ENCODE assay signal across 8 cellular contexts in the genomic region with DNA sequence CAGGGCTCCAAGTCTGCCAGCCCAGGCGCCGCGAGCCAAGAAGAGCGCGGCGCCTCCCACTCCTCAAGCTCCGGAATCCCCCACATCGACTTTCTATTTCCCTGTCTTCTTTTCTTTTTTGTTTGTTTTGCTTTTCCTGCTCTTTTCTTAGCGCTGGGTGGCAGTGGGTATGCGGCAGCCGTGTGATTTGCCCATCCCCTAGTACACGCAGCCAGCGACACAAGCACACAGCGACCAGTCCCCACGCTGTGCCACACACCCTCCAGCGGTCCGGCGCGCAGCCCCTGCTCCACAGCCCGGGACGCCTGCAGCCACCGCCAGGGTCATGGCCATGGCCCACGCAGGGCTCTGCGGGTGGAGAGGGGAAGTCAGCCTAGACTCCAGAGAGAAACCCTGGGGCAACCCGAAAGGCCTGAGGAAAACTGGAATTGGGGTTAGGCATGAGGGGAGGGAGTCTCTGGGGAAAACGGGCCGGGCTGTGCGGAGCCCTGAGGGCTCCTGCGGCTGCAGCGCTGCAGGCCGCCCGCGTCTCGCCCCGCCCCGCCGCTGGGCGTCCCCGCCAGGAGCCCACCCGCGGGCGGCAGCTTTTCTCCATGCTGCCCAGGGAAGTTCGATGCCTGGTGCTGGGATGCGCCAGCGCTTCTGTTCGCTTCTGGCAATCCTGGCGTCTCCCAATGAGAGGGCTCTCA. TPM values are rescaled to one million over a fixed set of nuclear protein-coding genes. Genes with fewer than 3 reads are reported as not detected.
DNase-seq lines count a peak whose midpoint lies in the region; ATAC-seq and TF ChIP-seq lines count a peak whose summit lies in the region.

No MANE protein-coding gene starts in this region.

- peak overlapping the region; percentile 90 for H3K4me3 ChIP-seq in SK-N-MC
- H3K4me3 ChIP-seq in neuronal stem cell (ENCODE audit: low read length in 2 of 2) = peak overlapping the region in 1 of 2 donors; percentile 74

- no peaks in the 10 kb centered on the region for H3K9me3 Mint-ChIP-seq in activated T-cell treated with anti-CD3 and anti-CD28 coated beads, Interleukin-2, amount 50 U/mL, for 24 hours
- H3K9me3 Mint-ChIP-seq in CD14-positive monocyte = peaks cover 0 to 5% (median 0%) of the 10 kb centered on the region in 7 donors

- peaks cover 1% of the 10 kb centered on the region for H3K4me1 Mint-ChIP-seq in activated T-cell treated with anti-CD3 and anti-CD28 coated beads, Interleukin-2, amount 50 U/mL, for 24 hours (ENCODE audit: low read depth)
- H3K4me1 Mint-ChIP-seq in CD14-positive monocyte = no peaks in the 10 kb centered on the region

- H3K4me2 ChIP-seq in neuronal stem cell (ENCODE audit: insufficient read depth, low read length, poor library complexity, severe bottlenecking) = peak overlapping the region; percentile 55

- H3K14ac ChIP-seq in neuronal stem cell (ENCODE audit: low read length) = no peak overlapping the region

- H4K8ac ChIP-seq in neuronal stem cell (ENCODE audit: low read depth, low read length) = no peak overlapping the region

- H3K23ac ChIP-seq in neuronal stem cell (ENCODE audit: low read depth, low read length, poor library complexity) = no peak overlapping the region

- no peak overlapping the region for H2BK120ac ChIP-seq in neuronal stem cell (ENCODE audit: low read depth, low read length)

- no peak overlapping the region for H3K27ac Mint-ChIP-seq in activated T-cell treated with anti-CD3 and anti-CD28 coated beads, Interleukin-2, amount 50 U/mL, for 24 hours
- H3K27ac Mint-ChIP-seq in CD14-positive monocyte = no peak overlapping the region

- no peak overlapping the region for H4K91ac ChIP-seq in neuronal stem cell (ENCODE audit: low read depth, low read length, poor library complexity)

- H2AFZ ChIP-seq in neuronal stem cell (ENCODE audit: low read length) = peak overlapping the region; percentile 54

- intact Hi-C loops in Right ventricle myocardium superior (cut with DNase I) (loop anchor here (10.0 kb wide), 2 partner anchors 134 to 214 kb away; no protein-coding TSS in a partner anchor), CD14-positive monocyte (cut with micrococcal nuclease) (no loop called here)

- H2BK15ac ChIP-seq in neuronal stem cell (ENCODE audit: low read length) = no peak overlapping the region

- H2BK12ac ChIP-seq in neuronal stem cell (ENCODE audit: low read length) = no peak overlapping the region

- H3K18ac ChIP-seq in neuronal stem cell (ENCODE audit: low read length) = no peak overlapping the region

- H3K27me3 ChIP-seq in neuronal stem cell (ENCODE audit: control insufficient read depth in 3 of 3, insufficient read depth in 3 of 3, low read depth in 1 of 3, low read length in 3 of 3) = peaks cover 21 to 75% (median 46%) of the 10 kb centered on the region in 3 experiments

- H3K4me3 Mint-ChIP-seq in activated T-cell treated with anti-CD3 and anti-CD28 coated beads, Interleukin-2, amount 50 U/mL, for 24 hours = no peak overlapping the region
- H3K4me3 Mint-ChIP-seq in CD14-positive monocyte = peak overlapping the region in 1 of 2 donors; percentile 78

- no peak overlapping the region for H3K27ac ChIP-seq in SK-N-MC
- H3K27ac ChIP-seq in neuronal stem cell (replicated peaks; ENCODE audit: low read length) = no peak overlapping the region

- no peak for TF ChIP-seq CTCF in CD14-positive monocyte (IDR thresholded peaks at IDR 0.05)

- H3K9me3 ChIP-seq in SK-N-MC (ENCODE audit: low read depth, low read length) = no peaks in the 10 kb centered on the region
- H3K9me3 ChIP-seq in neuronal stem cell (replicated peaks in 1 of 2; ENCODE audit: control insufficient read depth in 2 of 2, insufficient read depth in 1 of 2, low read depth in 1 of 2, low read length in 2 of 2) = no peaks in the 10 kb centered on the region

- no peak overlapping the region for H2BK5ac ChIP-seq in neuronal stem cell (ENCODE audit: low read length)

- H3K4me1 ChIP-seq in neuronal stem cell (ENCODE audit: control insufficient read depth in 2 of 2, insufficient read depth in 1 of 2, low read depth in 1 of 2, low read length in 2 of 2) = peaks cover 11 to 13% of the 10 kb centered on the region in 2 donors

- H3K36me3 ChIP-seq in SK-N-MC (ENCODE audit: insufficient read depth, low read length) (no peaks in the 10 kb centered on the region), neuronal stem cell (replicated peaks in 1 of 2; ENCODE audit: control insufficient read depth in 2 of 2, insufficient read depth in 2 of 2, low read length in 2 of 2) (no peaks in the 10 kb centered on the region)

- no peak overlapping the region for H3K9ac ChIP-seq in SK-N-MC (ENCODE audit: insufficient read length)
- no peak overlapping the region for H3K9ac ChIP-seq in neuronal stem cell (ENCODE audit: low read depth, low read length, poor library complexity)

- ATAC-seq in Right ventricle myocardium superior (ENCODE audit: poor library complexity) = peak; percentile 60
- ATAC-seq in GM21619 (IDR thresholded peaks at IDR 0.05; ENCODE audit: unreplicated experiment) = no peak

- peak; percentile 17 for DNase-seq in AG08395 (ENCODE audit: low spot score)
- DNase-seq in SK-N-MC (ENCODE audit: low read depth, low spot score) = no peak
- peak; percentile 47 for DNase-seq in Right ventricle myocardium superior
- DNase-seq in neuronal stem cell (ENCODE audit: low spot score) = peak; percentile 23
- no peak for DNase-seq in inferior parietal cortex (ENCODE audit: extremely low spot score)
- DNase-seq in activated T-cell treated with anti-CD3 and anti-CD28 coated beads, Interleukin-2, amount 50 U/mL, for 24 hours = no peak
- DNase-seq in CD14-positive monocyte (ENCODE audit: low spot score) = no peak

- no peak overlapping the region for H2AK5ac ChIP-seq in neuronal stem cell (ENCODE audit: low read depth, low read length)

- no peak overlapping the region for H3K4ac ChIP-seq in neuronal stem cell (ENCODE audit: low read length)

- H3K27me3 Mint-ChIP-seq in activated T-cell treated with anti-CD3 and anti-CD28 coated beads, Interleukin-2, amount 50 U/mL, for 24 hours = peaks cover 46% of the 10 kb centered on the region
- peaks cover 41 to 47% (median 46%) of the 10 kb centered on the region in 3 donors for H3K27me3 Mint-ChIP-seq in CD14-positive monocyte (ENCODE audit: low read depth in 3 of 3)

- WGBS in neuronal stem cell (ENCODE audit: extremely low coverage in 2 of 2, insufficient read length in 2 of 2, insufficient replicate concordance in 1 of 2), 2 donors = no CpG with 5 or more reads among the region's 47 CpGs

- no peaks in the 10 kb centered on the region for H3K79me1 ChIP-seq in neuronal stem cell (ENCODE audit: low read depth, low read length)

- no peaks in the 10 kb centered on the region for H3K36me3 Mint-ChIP-seq in activated T-cell treated with anti-CD3 and anti-CD28 coated beads, Interleukin-2, amount 50 U/mL, for 24 hours (ENCODE audit: low read depth)
- H3K36me3 Mint-ChIP-seq in CD14-positive monocyte = no peaks in the 10 kb centered on the region

RNA-seq across cellular contexts. Expression of a gene that starts 2.5 kb away (rescaled TPM):
- 72.1 TPM for total RNA-seq in Right ventricle myocardium superior
- polyA plus RNA-seq in neuronal stem cell (2013, experiment 1 of 2) = not detected
- polyA plus RNA-seq in neuronal stem cell (2013, experiment 2 of 2) = not detected
- not detected for polyA plus RNA-seq in CD14-positive monocyte

Comparison
In these comparisons a context has a peak if more than half of its experiments do, and no peak if none do; other contexts are left out.
1. DNase-seq: peak in AG08395 (single experiment), Right ventricle myocardium superior (single experiment) and neuronal stem cell (single experiment); none in SK-N-MC (single experiment), inferior parietal cortex (single experiment), activated T-cell treated with anti-CD3 and anti-CD28 coated beads, Interleukin-2, amount 50 U/mL, for 24 hours (single experiment) and CD14-positive monocyte (single experiment).